In the genomic region with DNA sequence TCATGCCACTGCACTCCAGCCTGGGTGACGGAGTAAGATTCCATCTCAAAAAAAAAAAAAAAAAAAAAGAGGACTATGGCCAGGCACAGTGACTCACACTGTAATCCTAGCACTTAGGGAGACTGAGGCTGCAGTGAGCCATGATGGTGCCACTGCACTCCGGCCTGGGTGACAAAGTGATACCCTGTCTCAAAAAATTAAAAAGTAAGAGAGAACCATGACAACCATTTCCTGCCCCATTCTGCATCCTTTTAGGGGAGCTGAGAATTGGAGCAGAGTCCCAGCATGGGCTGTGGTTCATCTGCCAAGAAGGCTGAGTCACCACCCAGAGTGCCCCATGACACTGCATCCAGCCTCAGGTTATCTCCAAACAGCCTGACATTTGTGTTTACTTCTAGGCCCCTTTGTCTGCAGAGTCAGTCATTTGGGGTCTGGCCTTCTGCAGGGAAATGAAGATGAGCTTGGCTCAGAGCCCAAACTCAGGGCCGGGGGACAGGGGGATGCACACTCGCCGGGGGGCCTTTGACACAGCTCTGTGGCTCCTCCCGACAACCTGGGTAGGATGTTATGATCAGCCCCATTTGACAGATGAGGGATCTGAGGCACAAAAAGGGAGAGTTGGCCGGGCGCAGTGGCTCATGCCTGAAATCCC, we compare ENCODE assay signal across 8 cellular contexts. TPM values are rescaled to one million over a fixed set of nuclear protein-coding genes. Genes with fewer than 3 reads are reported as not detected.
DNase-seq lines count a peak whose midpoint lies in the region; ATAC-seq and TF ChIP-seq lines count a peak whose summit lies in the region.

No MANE protein-coding gene starts in this region.

- H3K36me3 ChIP-seq in heart left ventricle (no peaks in the 10 kb centered on the region), tibial artery (no peaks in the 10 kb centered on the region)

- intact Hi-C loops in activated CD4-positive, alpha-beta memory T cell treated with anti-CD3 and anti-CD28 coated beads for 36 hours (cut with micrococcal nuclease) = no loop called here
- intact Hi-C loops in heart left ventricle (cut with DNase I) = no loop called here
- intact Hi-C loops in tibial artery (cut with DNase I; ENCODE audit: low total_unique reads) = no loop called here

- no peaks in the 10 kb centered on the region for H3K9me3 Mint-ChIP-seq in activated CD4-positive, alpha-beta memory T cell treated with anti-CD3 and anti-CD28 coated beads for 36 hours

- ATAC-seq in heart left ventricle (peak in 3 of 4 donors; percentile 18 to 47 (median 30)), HG03520 (IDR thresholded peaks at IDR 0.05; ENCODE audit: unreplicated experiment) (no peak)

- H3K4me1 ChIP-seq in heart left ventricle (peaks cover 0 to 49% (median 16%) of the 10 kb centered on the region in 12 donors), tibial artery (peaks cover 0 to 86% (median 54%) of the 10 kb centered on the region in 4 donors)

- peaks cover 3% of the 10 kb centered on the region for H3K4me1 Mint-ChIP-seq in activated CD4-positive, alpha-beta memory T cell treated with anti-CD3 and anti-CD28 coated beads for 36 hours (ENCODE audit: low read depth)

- H3K36me3 Mint-ChIP-seq in activated CD4-positive, alpha-beta memory T cell treated with anti-CD3 and anti-CD28 coated beads for 36 hours = no peaks in the 10 kb centered on the region

- no peak overlapping the region for H3K4me3 ChIP-seq in heart left ventricle
- no peak overlapping the region for H3K4me3 ChIP-seq in tibial artery

- WGBS in heart left ventricle, 4 donors = 56 to 65% (median 63%) methylated on average over 5 to 8 of the region's 8 CpGs

- TF ChIP-seq CTCF in heart left ventricle (IDR thresholded peaks at IDR 0.05) = no peak
- TF ChIP-seq CTCF in tibial artery (IDR thresholded peaks at IDR 0.05) = no peak

- H3K27ac ChIP-seq in heart left ventricle (peak overlapping the region in 11 of 12 donors; percentile 43 to 95 (median 73)), tibial artery (peak overlapping the region; percentile 91 to 97)

- in situ Hi-C loops in ACHN (cut with HindIII; ENCODE audit: low pct_ligation_motif_present, low pct_unique_long_range_greater_than_20kb, low sequenced_read_pairs) = no loop called here

- H3K9me3 ChIP-seq in heart left ventricle (no peaks in the 10 kb centered on the region), tibial artery (no peaks in the 10 kb centered on the region)

- CTCF ChIA-PET in HEK293T (lab: Yijun Ruan, JAX) = interaction anchor here (0.7 to 0.9 kb wide), 2 partner anchors 12 kb away, joined by 3 read pairs; no protein-coding TSS in a partner anchor
- CTCF ChIA-PET in activated CD4-positive, alpha-beta memory T cell treated with anti-CD3 and anti-CD28 coated beads for 36 hours (lab: Charles Lee) = no interaction called here

- no peak for TF ChIP-seq POLR2A in heart left ventricle (IDR thresholded peaks at IDR 0.05)

- DNase-seq in ACHN = peak; percentile 79
- DNase-seq in HEK293T (ENCODE audit: extremely low spot score) = no peak
- DNase-seq in activated CD4-positive, alpha-beta memory T cell treated with anti-CD3 and anti-CD28 coated beads for 36 hours = peak; percentile 64
- peak in 3 of 5 donors; percentile 56 to 67 (median 63) for DNase-seq in heart left ventricle
- DNase-seq in tibial artery = peak; percentile 41 to 87
- DNase-seq in NCI-H1417 treated with DMSO at 0.1 percent for 48 hours (lab: John Stamatoyannopoulos, UW) = no peak
- no peak for DNase-seq in activated gamma-delta T cell treated with Interleukin-2 at 50 U/mL for 16 hours

- POLR2A ChIA-PET in HEK293T (lab: Yijun Ruan, JAX) = interaction anchor here (1.6 kb wide), 1 partner anchor 24 kb away, joined by 5 read pairs; a partner anchor contains a TSS
- POLR2A ChIA-PET in activated CD4-positive, alpha-beta memory T cell treated with anti-CD3 and anti-CD28 coated beads for 36 hours (lab: Charles Lee) = no interaction called here

- peak overlapping the region; percentile 39 for H3K27ac Mint-ChIP-seq in activated CD4-positive, alpha-beta memory T cell treated with anti-CD3 and anti-CD28 coated beads for 36 hours

- H3K27me3 Mint-ChIP-seq in activated CD4-positive, alpha-beta memory T cell treated with anti-CD3 and anti-CD28 coated beads for 36 hours = peaks cover 8% of the 10 kb centered on the region

- H3K27me3 ChIP-seq in heart left ventricle (peaks cover 0 to 5% (median 0%) of the 10 kb centered on the region in 9 donors), tibial artery (no peaks in the 10 kb centered on the region)

- H3K4me3 Mint-ChIP-seq in activated CD4-positive, alpha-beta memory T cell treated with anti-CD3 and anti-CD28 coated beads for 36 hours = no peak overlapping the region

TF ChIP-seq in HEK293T, 16 proteins besides CTCF, POLR2A, EP300 and RAD21:
- TF ChIP-seq, protein P1, sequence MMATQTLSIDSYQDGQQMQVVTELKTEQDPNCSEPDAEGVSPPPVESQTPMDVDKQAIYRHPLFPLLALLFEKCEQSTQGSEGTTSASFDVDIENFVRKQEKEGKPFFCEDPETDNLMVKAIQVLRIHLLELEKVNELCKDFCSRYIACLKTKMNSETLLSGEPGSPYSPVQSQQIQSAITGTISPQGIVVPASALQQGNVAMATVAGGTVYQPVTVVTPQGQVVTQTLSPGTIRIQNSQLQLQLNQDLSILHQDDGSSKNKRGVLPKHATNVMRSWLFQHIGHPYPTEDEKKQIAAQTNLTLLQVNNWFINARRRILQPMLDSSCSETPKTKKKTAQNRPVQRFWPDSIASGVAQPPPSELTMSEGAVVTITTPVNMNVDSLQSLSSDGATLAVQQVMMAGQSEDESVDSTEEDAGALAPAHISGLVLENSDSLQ (IDR thresholded peaks at IDR 0.05) = no peak
- no peak for TF ChIP-seq BHLHE40 (IDR thresholded peaks at IDR 0.05; ENCODE audit: borderline replicate concordance)
- TF ChIP-seq ELF4 (IDR thresholded peaks at IDR 0.05) = no peak
- TF ChIP-seq ZNF384 (IDR thresholded peaks at IDR 0.05) = peak; percentile 59

RNA-seq across cellular contexts. Expression of a gene that starts 4.7 kb away (rescaled TPM):
- total RNA-seq in activated CD4-positive, alpha-beta memory T cell treated with anti-CD3 and anti-CD28 coated beads for 36 hours = not detected
- total RNA-seq in heart left ventricle = 100 to 1,000 TPM in 8 of 9 donors, 10 to 100 TPM in 1; 94.1 to 564 (median 266) TPM
- 100 to 1,000 TPM; 300 to 463 TPM for polyA plus RNA-seq in heart left ventricle

RNA-seq across cellular contexts. Expression of a gene that starts 21.3 kb away (rescaled TPM):
- 10 to 100 TPM; 23.3 to 23.8 TPM for total RNA-seq in activated CD4-positive, alpha-beta memory T cell treated with anti-CD3 and anti-CD28 coated beads for 36 hours
- 10 to 100 TPM; 12.2 to 27.4 (median 18.3) TPM for total RNA-seq in heart left ventricle
- polyA plus RNA-seq in heart left ventricle = 10 to 100 TPM; 20.2 to 31.2 TPM

RNA-seq across cellular contexts. Expression of a gene that starts 24.1 kb away (rescaled TPM):
- total RNA-seq in activated CD4-positive, alpha-beta memory T cell treated with anti-CD3 and anti-CD28 coated beads for 36 hours = 10 to 100 TPM; 45.1 to 46.4 TPM
- 10 to 100 TPM; 10.8 to 26.4 (median 22.9) TPM for total RNA-seq in heart left ventricle
- 10 to 100 TPM; 17.3 to 34.8 TPM for polyA plus RNA-seq in heart left ventricle

RNA-seq across cellular contexts. Expression of a gene that starts 55.3 kb away (rescaled TPM):
- 10 to 100 TPM; 55.5 to 57.9 TPM for total RNA-seq in activated CD4-positive, alpha-beta memory T cell treated with anti-CD3 and anti-CD28 coated beads for 36 hours
- 10 to 100 TPM; 29.0 to 51.0 (median 40.6) TPM for total RNA-seq in heart left ventricle
- polyA plus RNA-seq in heart left ventricle = 10 to 100 TPM; 24.2 to 39.8 TPM

RNA-seq across cellular contexts. Expression of a gene that starts 55.6 kb away (rescaled TPM):
- 100 to 1,000 TPM; 403 to 409 TPM for total RNA-seq in activated CD4-positive, alpha-beta memory T cell treated with anti-CD3 and anti-CD28 coated beads for 36 hours
- total RNA-seq in heart left ventricle = 100 to 1,000 TPM; 162 to 204 (median 176) TPM
- 100 to 1,000 TPM; 123 to 231 TPM for polyA plus RNA-seq in heart left ventricle

Comparison
In these comparisons a context has a peak if more than half of its experiments do, and no peak if none do; other contexts are left out.
1. DNase-seq: peak in ACHN (single experiment), activated CD4-positive, alpha-beta memory T cell treated with anti-CD3 and anti-CD28 coated beads for 36 hours (single experiment), heart left ventricle (3 of 5) and tibial artery (2 of 2); none in HEK293T (single experiment), NCI-H1417 treated with DMSO at 0.1 percent for 48 hours (single experiment) and activated gamma-delta T cell treated with Interleukin-2 at 50 U/mL for 16 hours (single experiment).
2. RNA of a gene that starts 4.7 kb away (total RNA-seq): 94.1 to 564 TPM in heart left ventricle; not detected in activated CD4-positive, alpha-beta memory T cell treated with anti-CD3 and anti-CD28 coated beads for 36 hours; every median in the first group is over 10 times any median in the second.